Comparison of ENCODE assay signal across 8 cellular contexts in genomic region chr11:76626921-76627391, GRCh38. TPM values are rescaled to one million over a fixed set of nuclear protein-coding genes. Genes with fewer than 3 reads are reported as not detected.
DNase-seq lines count a peak whose midpoint lies in the region; ATAC-seq and TF ChIP-seq lines count a peak whose summit lies in the region.

No MANE protein-coding gene starts in this region.

- H3K27me3 ChIP-seq in right atrium auricular region (no peaks in the 10 kb centered on the region), left ventricle myocardium inferior (ENCODE audit: low read depth) (no peaks in the 10 kb centered on the region)

- intact Hi-C loops in left ventricle myocardium inferior (cut with micrococcal nuclease), result no loop called here

- no peak overlapping the region for H3K4me3 ChIP-seq in right atrium auricular region
- H3K4me3 ChIP-seq in left ventricle myocardium inferior, result no peak overlapping the region
- H3K4me3 ChIP-seq in fibroblast of villous mesenchyme (ENCODE audit: low read depth, low read length), result no peak overlapping the region

- DNase-seq in right atrium auricular region (ENCODE audit: low spot score), result peak; percentile 48
- DNase-seq in left ventricle myocardium inferior, result no peak
- peak; percentile 73 for DNase-seq in SIG-M5 treated with dmso at 0.1 percent for 504 hours (lab: John Stamatoyannopoulos, UW; ENCODE audit: unreplicated experiment)
- peak; percentile 41 for DNase-seq in fibroblast of villous mesenchyme (ENCODE audit: low read depth)
- no peak for DNase-seq in NCI-H2107 treated with DMSO at 0.1 percent for 48 hours (lab: John Stamatoyannopoulos, UW; ENCODE audit: unreplicated experiment)
- DNase-seq in NCI-H128 (lab: John Stamatoyannopoulos, UW; ENCODE audit: unreplicated experiment), result no peak
- no peak for DNase-seq in NCI-H1417 (lab: John Stamatoyannopoulos, UW)

- no peaks in the 10 kb centered on the region for H3K36me3 ChIP-seq in right atrium auricular region
- no peaks in the 10 kb centered on the region for H3K36me3 ChIP-seq in left ventricle myocardium inferior

- H3K9me3 ChIP-seq in right atrium auricular region (peaks cover 0 to 9% of the 10 kb centered on the region in 2 donors), left ventricle myocardium inferior (replicated peaks) (peaks cover 12% of the 10 kb centered on the region)

- peak; percentile 59 for ATAC-seq in HG03025 (IDR thresholded peaks at IDR 0.05; ENCODE audit: low FRiP score, unreplicated experiment)

- TF ChIP-seq CTCF in right atrium auricular region (IDR thresholded peaks at IDR 0.05), result no peak
- no peak for TF ChIP-seq CTCF in left ventricle myocardium inferior (IDR thresholded peaks at IDR 0.05; ENCODE audit: borderline replicate concordance)
- TF ChIP-seq CTCF in fibroblast of villous mesenchyme (IDR thresholded peaks at IDR 0.05; ENCODE audit: insufficient read depth, low read depth, low read length), result no peak

- H3K27ac ChIP-seq in right atrium auricular region, result no peak overlapping the region
- no peak overlapping the region for H3K27ac ChIP-seq in left ventricle myocardium inferior (replicated peaks)

- peaks cover 0 to 29% of the 10 kb centered on the region in 2 donors for H3K4me1 ChIP-seq in right atrium auricular region
- peaks cover 40% of the 10 kb centered on the region for H3K4me1 ChIP-seq in left ventricle myocardium inferior

RNA-seq across cellular contexts. Expression of gene LRRC32, which starts 43.6 kb away (rescaled TPM):
- total RNA-seq in right atrium auricular region (10 to 100 TPM; 37.9 to 56.0 TPM), left ventricle myocardium inferior (35.1 TPM), fibroblast of villous mesenchyme (12.1 and 25.8 TPM in 2 replicates)

Comparison
In these comparisons a context has a peak if more than half of its experiments do, and no peak if none do; other contexts are left out.
1. DNase-seq: peak in right atrium auricular region (single experiment), SIG-M5 treated with dmso at 0.1 percent for 504 hours (single experiment) and fibroblast of villous mesenchyme (single experiment); none in left ventricle myocardium inferior (single experiment), NCI-H2107 treated with DMSO at 0.1 percent for 48 hours (single experiment), NCI-H128 (single experiment) and NCI-H1417 (0 of 3).